ENCODE assay signal across 24 cellular contexts in the genomic region with DNA sequence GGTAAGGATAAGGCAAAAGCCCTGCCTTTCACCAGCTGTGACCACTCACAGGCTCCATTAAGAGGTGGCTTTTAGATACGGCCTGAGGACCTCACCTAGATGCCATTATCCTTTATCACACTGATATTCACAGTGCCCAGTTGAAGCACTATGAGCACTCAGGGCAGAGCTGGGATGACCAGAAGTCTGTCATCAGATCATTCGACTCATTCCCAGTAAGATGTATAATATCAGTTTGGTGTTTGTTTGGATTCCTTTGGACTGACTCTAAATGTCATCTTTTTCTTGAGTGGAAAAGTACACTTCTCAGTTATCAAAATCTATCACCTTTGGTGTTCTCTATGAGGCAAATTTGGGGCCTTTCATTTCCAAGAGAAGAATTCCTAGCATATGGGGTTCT.
DNase-seq lines count a peak whose midpoint lies in the region; ATAC-seq and TF ChIP-seq lines count a peak whose summit lies in the region.
"Had no signal": no experiment of that assay in that cellular context is flagged by ENCODE, and none has a peak within 500 bp of the region (broad histone marks: within the 10 kb centered on the region; RNA-seq: fewer than 3 reads in every experiment).

No MANE protein-coding gene starts in this region.

- H3K4me2 ChIP-seq in parathyroid adenoma (ENCODE audit: low read length), result no peak overlapping the region
- H3K4me2 ChIP-seq: GM23338 had no signal

- H3K9me3 ChIP-seq in parathyroid adenoma (ENCODE audit: control insufficient read depth, low read length), result no peaks in the 10 kb centered on the region

- intact Hi-C loops in dendritic cell treated with granulocyte-macrophage colony-stimulating factor and Interleukin-4, amounts not matched to agents 40 ng/mL and 50 ng/mL, for 4 days (cut with micrococcal nuclease), result no loop called here

- H3K27ac ChIP-seq in parathyroid adenoma, result peak overlapping the region; percentile 74
- H3K27ac ChIP-seq: SK-N-MC had no signal

- no peak overlapping the region for H3K4me3 ChIP-seq in parathyroid adenoma (ENCODE audit: low read depth, low read length)
- H3K4me3 ChIP-seq: GM23338, K562, SK-N-MC had no signal

- H2AFZ ChIP-seq in parathyroid adenoma, result peak overlapping the region; percentile 70
- H2AFZ ChIP-seq: GM23338 had no signal

- no peaks in the 10 kb centered on the region for H3K36me3 ChIP-seq in parathyroid adenoma (ENCODE audit: control insufficient read depth, insufficient read depth, low read length)

- H3K27me3 ChIP-seq in parathyroid adenoma (ENCODE audit: control insufficient read depth, insufficient read depth, low read length), result no peaks in the 10 kb centered on the region

- peaks cover 54% of the 10 kb centered on the region for H3K4me1 ChIP-seq in parathyroid adenoma

- TF ChIP-seq CTCF in parathyroid adenoma (IDR thresholded peaks at IDR 0.05), result no peak

- DNase-seq in EH (ENCODE audit: low read depth), result peak; percentile 40
- DNase-seq in HCEC 1CT, result peak; percentile 26
- DNase-seq: DMS153, DND-41, H9, Kasumi-1, MV-4-11, NCI-H1105 treated with DMSO at 0.1 percent for 48 hours, NCI-H146, NCI-H1930, NCI-H2107, NCI-H524, NCI-H774, SIG-M5, T-helper 17 cell had no signal

- peak overlapping the region; percentile 3 for H3K27ac Mint-ChIP-seq in dendritic cell treated with granulocyte-macrophage colony-stimulating factor and Interleukin-4, amounts not matched to agents 40 ng/mL and 50 ng/mL, for 4 days
- H3K27ac Mint-ChIP-seq: GM23338, T-helper 17 cell had no signal

- H3K4me3 Mint-ChIP-seq in dendritic cell treated with granulocyte-macrophage colony-stimulating factor and Interleukin-4, amounts not matched to agents 40 ng/mL and 50 ng/mL, for 4 days, result no peak overlapping the region
- H3K4me3 Mint-ChIP-seq: GM23338, H9, T-helper 17 cell had no signal

- peaks cover 9% of the 10 kb centered on the region for H3K27me3 Mint-ChIP-seq in dendritic cell treated with granulocyte-macrophage colony-stimulating factor and Interleukin-4, amounts not matched to agents 40 ng/mL and 50 ng/mL, for 4 days

- no peak for ATAC-seq in GM18868 (IDR thresholded peaks at IDR 0.05; ENCODE audit: unreplicated experiment)
- ATAC-seq in GM21515 (IDR thresholded peaks at IDR 0.05; ENCODE audit: unreplicated experiment), result no peak
- ATAC-seq in GM21825 (IDR thresholded peaks at IDR 0.05; ENCODE audit: unreplicated experiment), result no peak
- ATAC-seq: GM23338, HepG2, K562, T-helper 17 cell had no signal

- H3K9ac ChIP-seq in parathyroid adenoma, result no peak overlapping the region

- H3K4me1 Mint-ChIP-seq in dendritic cell treated with granulocyte-macrophage colony-stimulating factor and Interleukin-4, amounts not matched to agents 40 ng/mL and 50 ng/mL, for 4 days (ENCODE audit: low read depth), result peaks cover 20% of the 10 kb centered on the region

- H3K36me3 Mint-ChIP-seq in dendritic cell treated with granulocyte-macrophage colony-stimulating factor and Interleukin-4, amounts not matched to agents 40 ng/mL and 50 ng/mL, for 4 days (ENCODE audit: low read depth), result no peaks in the 10 kb centered on the region

- no peaks in the 10 kb centered on the region for H3K79me2 ChIP-seq in parathyroid adenoma

- peaks cover 5% of the 10 kb centered on the region for H3K9me3 Mint-ChIP-seq in dendritic cell treated with granulocyte-macrophage colony-stimulating factor and Interleukin-4, amounts not matched to agents 40 ng/mL and 50 ng/mL, for 4 days
- H3K9me3 Mint-ChIP-seq: GM23338, H9 had no signal
